In the genomic region with DNA sequence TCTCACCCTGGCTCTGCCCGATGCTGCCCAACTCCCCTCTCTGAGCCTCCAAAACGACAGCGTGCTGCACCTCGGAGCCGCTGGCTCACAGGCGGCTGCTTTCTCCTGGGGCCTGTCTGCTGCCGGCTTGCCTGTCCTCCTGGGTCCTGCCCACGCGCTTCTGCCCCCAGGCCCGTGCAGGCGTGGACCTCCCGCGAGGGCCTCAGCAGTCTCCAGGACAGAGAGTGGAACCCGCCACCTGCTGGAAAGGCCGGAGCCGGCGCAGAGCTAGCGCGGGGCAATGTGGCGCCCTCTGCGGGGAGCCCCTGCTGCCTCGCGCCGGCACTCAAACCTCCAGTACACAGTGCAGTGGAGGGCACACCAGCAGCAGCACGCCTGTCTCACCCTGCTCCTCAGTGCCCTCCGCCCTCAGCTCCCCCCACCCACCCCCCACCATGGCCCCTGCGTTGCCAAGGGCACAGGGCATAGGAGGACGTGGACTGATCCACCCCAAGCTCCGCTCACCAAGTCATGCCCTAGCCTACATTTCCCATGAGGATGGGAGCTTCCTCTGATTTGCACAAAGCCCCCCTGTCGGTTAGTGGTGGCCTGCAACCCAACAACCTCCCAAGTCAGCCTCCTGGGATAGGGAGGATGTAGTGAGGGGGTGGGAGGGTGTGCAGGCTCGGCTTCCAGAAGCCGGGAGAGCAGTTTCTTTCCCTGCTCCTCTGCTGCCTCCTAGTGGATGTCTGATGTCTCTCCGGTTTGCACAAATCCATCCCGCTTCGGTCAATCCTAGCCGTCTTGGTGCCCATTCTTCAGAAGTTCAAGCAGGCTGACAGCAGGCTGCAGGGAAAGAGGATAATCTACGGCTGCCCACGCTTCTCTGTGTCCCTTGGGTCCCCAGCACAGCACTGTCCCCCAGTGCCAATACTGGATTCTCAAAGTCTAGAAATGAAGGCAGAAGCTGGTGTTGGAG, we compare ENCODE assay signal across 1 cellular context.
TF ChIP-seq lines count a peak whose summit lies in the region.

No MANE protein-coding gene starts in this region.

TF ChIP-seq in HepG2, 621 proteins besides CTCF, POLR2A, EP300 and RAD21 (continued from another document and continues in another):
- no peak for TF ChIP-seq ZBTB40 (IDR thresholded peaks at IDR 0.05)
- TF ChIP-seq ZBTB40 (CRISPR knock-in tag; IDR thresholded peaks at IDR 0.05), result peak; percentile 69; the same call in 1 of the 2 replicates
- TF ChIP-seq SNAPC4 (CRISPR knock-in tag; IDR thresholded peaks at IDR 0.05), result no peak
- TF ChIP-seq ELF1 (CRISPR knock-in tag; IDR thresholded peaks at IDR 0.05), result no peak
- TF ChIP-seq CEBPG (CRISPR knock-in tag; IDR thresholded peaks at IDR 0.05), result peak; percentile 12; the same call in 1 of the 2 replicates
- peak; percentile 63; the same call in 1 of the 2 replicates for TF ChIP-seq MXD1 (CRISPR knock-in tag; IDR thresholded peaks at IDR 0.05)
- no peak; the same call in 1 of the 2 replicates for TF ChIP-seq NFYB (CRISPR knock-in tag; IDR thresholded peaks at IDR 0.05)
- TF ChIP-seq, protein P1, sequence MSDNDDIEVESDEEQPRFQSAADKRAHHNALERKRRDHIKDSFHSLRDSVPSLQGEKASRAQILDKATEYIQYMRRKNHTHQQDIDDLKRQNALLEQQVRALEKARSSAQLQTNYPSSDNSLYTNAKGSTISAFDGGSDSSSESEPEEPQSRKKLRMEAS (IDR thresholded peaks at IDR 0.05), result peak; percentile 87
- no peak for TF ChIP-seq FOXP1 (IDR thresholded peaks at IDR 0.05)
- TF ChIP-seq FOXP1 (CRISPR knock-in tag; IDR thresholded peaks at IDR 0.05), result no peak
- TF ChIP-seq YY1 (IDR thresholded peaks at IDR 0.05; ENCODE audit: insufficient read depth, insufficient replicate concordance, low read depth, low read length), result peak; percentile 48
- peak; percentile 51; the same call in 1 of the 2 replicates for TF ChIP-seq SPEN (CRISPR knock-in tag; IDR thresholded peaks at IDR 0.05; ENCODE audit: low read depth)
- TF ChIP-seq, protein P2, sequence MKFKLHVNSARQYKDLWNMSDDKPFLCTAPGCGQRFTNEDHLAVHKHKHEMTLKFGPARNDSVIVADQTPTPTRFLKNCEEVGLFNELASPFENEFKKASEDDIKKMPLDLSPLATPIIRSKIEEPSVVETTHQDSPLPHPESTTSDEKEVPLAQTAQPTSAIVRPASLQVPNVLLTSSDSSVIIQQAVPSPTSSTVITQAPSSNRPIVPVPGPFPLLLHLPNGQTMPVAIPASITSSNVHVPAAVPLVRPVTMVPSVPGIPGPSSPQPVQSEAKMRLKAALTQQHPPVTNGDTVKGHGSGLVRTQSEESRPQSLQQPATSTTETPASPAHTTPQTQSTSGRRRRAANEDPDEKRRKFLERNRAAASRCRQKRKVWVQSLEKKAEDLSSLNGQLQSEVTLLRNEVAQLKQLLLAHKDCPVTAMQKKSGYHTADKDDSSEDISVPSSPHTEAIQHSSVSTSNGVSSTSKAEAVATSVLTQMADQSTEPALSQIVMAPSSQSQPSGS (CRISPR knock-in tag; IDR thresholded peaks at IDR 0.05), result no peak
- TF ChIP-seq RFX3 (CRISPR knock-in tag; IDR thresholded peaks at IDR 0.05), result no peak
- TF ChIP-seq POLR2AphosphoS2 (IDR thresholded peaks at IDR 0.05; ENCODE audit: low read depth, low read length), result no peak
- peak; percentile 60; the same call in 1 of the 2 replicates for TF ChIP-seq ZNF543 (CRISPR knock-in tag; IDR thresholded peaks at IDR 0.05)
- TF ChIP-seq ZNF232 (CRISPR knock-in tag; IDR thresholded peaks at IDR 0.05; ENCODE audit: borderline replicate concordance), result 0 out of 2 replicates have a peak, but pooled peaks have one; percentile 27
- TF ChIP-seq NR3C1 (CRISPR knock-in tag; IDR thresholded peaks at IDR 0.05), result no peak
- TF ChIP-seq ZMYM3 (CRISPR knock-in tag; IDR thresholded peaks at IDR 0.05), result peak; percentile 51
- no peak for TF ChIP-seq FOXJ3 (CRISPR knock-in tag; IDR thresholded peaks at IDR 0.05; ENCODE audit: borderline replicate concordance)
- 0 out of 2 replicates have a peak, but pooled peaks have one; percentile 39 for TF ChIP-seq DZIP1 (CRISPR knock-in tag; IDR thresholded peaks at IDR 0.05)
- TF ChIP-seq, protein P3, sequence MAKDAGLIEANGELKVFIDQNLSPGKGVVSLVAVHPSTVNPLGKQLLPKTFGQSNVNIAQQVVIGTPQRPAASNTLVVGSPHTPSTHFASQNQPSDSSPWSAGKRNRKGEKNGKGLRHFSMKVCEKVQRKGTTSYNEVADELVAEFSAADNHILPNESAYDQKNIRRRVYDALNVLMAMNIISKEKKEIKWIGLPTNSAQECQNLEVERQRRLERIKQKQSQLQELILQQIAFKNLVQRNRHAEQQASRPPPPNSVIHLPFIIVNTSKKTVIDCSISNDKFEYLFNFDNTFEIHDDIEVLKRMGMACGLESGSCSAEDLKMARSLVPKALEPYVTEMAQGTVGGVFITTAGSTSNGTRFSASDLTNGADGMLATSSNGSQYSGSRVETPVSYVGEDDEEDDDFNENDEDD (CRISPR knock-in tag; IDR thresholded peaks at IDR 0.05; ENCODE audit: borderline replicate concordance), result peak; percentile 56; the same call in 1 of the 2 replicates
- no peak for TF ChIP-seq ERF (CRISPR knock-in tag; IDR thresholded peaks at IDR 0.05)
- TF ChIP-seq, protein P4, sequence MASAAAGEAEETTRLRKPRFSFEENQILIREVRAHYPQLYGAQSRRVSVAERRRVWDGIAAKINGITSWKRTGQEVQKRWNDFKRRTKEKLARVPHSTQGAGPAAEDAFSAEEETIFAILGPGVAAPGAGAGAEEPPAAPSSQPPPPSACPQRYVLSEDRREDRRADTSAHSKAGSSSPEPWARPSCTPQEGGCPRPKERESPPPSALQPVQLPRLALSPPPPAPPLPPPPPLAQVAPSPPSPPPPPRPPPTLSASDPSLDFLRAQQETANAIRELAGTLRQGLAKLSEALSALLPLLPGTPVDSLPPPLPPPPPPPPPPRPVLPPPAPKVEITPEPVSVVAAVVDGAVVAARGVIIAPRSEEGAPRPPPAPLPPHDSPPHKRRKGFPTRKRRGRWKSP (CRISPR knock-in tag; IDR thresholded peaks at IDR 0.05), result peak; percentile 90; the same call in 1 of the 2 replicates
